2 cellular contexts compared by ENCODE assay signal in the genomic region with DNA sequence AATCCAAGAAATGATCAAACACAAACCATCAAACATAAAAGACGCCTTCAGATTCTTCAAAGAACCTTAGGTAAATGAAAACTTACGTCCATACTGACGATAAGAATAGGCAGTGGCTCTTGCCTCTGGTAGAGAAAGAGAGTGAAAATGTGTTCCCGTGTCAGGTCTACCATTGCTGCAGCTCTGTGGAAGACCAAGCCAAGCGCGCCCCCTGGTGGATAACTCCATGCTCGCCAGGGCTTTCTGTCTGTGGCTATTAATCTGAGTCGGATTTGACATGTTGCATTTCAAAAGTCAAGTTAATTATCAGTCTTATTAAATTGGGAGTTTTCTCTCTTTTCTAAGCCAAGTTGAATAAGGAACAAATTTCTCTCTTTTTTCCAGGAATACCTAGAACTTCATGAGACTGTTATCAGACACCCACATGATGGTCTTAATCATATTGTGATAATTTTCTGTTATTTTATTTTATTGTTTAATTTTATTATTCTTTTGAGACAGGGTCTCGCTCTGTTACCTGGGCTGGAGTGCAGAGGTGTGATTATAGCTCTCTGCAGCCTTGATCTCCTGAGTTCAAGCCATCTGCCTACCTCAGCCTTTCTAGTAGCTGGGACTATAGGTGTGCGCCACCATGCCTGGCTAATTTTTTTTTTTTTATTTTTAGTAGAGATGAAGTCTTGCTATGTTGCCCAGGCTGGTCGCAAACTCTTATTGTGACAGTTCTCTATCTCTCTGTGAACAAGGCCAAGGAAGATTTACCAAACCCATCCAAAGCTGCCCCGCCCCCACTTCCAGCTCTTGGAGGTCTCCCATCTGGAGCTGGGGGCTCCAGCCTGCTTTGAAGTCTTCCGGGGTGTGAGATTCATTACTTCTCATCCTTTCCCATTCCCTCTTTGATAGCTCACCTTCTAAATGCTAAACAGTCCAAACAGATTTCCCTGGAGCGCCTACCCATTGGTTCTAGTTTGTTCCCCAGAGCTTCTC.
A peak's percentile ranks its signal among the peaks of the same experiment; 100 is the strongest.
TF ChIP-seq lines count a peak whose summit lies in the region.

No MANE protein-coding gene starts in this region.

TF ChIP-seq in A549, 52 proteins besides CTCF, POLR2A, EP300 and RAD21:
- TF ChIP-seq PHF8 (IDR thresholded peaks at IDR 0.05; ENCODE audit: borderline replicate concordance, low read depth): no peak
- TF ChIP-seq, protein P1, sequence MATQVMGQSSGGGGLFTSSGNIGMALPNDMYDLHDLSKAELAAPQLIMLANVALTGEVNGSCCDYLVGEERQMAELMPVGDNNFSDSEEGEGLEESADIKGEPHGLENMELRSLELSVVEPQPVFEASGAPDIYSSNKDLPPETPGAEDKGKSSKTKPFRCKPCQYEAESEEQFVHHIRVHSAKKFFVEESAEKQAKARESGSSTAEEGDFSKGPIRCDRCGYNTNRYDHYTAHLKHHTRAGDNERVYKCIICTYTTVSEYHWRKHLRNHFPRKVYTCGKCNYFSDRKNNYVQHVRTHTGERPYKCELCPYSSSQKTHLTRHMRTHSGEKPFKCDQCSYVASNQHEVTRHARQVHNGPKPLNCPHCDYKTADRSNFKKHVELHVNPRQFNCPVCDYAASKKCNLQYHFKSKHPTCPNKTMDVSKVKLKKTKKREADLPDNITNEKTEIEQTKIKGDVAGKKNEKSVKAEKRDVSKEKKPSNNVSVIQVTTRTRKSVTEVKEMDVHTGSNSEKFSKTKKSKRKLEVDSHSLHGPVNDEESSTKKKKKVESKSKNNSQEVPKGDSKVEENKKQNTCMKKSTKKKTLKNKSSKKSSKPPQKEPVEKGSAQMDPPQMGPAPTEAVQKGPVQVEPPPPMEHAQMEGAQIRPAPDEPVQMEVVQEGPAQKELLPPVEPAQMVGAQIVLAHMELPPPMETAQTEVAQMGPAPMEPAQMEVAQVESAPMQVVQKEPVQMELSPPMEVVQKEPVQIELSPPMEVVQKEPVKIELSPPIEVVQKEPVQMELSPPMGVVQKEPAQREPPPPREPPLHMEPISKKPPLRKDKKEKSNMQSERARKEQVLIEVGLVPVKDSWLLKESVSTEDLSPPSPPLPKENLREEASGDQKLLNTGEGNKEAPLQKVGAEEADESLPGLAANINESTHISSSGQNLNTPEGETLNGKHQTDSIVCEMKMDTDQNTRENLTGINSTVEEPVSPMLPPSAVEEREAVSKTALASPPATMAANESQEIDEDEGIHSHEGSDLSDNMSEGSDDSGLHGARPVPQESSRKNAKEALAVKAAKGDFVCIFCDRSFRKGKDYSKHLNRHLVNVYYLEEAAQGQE (IDR thresholded peaks at IDR 0.05): no peak
- no peak for TF ChIP-seq FOSL2 (IDR thresholded peaks at IDR 0.05)
- TF ChIP-seq FOSL2 (CRISPR knock-in tag; IDR thresholded peaks at IDR 0.05): no peak
- TF ChIP-seq CEBPB (IDR thresholded peaks at IDR 0.05): 0 out of 4 replicates have a peak, but pooled peaks of 1 of the 2 experiments have one; percentile 9
- TF ChIP-seq HOXB5 (CRISPR knock-in tag; IDR thresholded peaks at IDR 0.05): 0 out of 2 replicates have a peak, but pooled peaks have one; percentile 39
- peak; percentile 100 for TF ChIP-seq SMC3 (IDR thresholded peaks at IDR 0.05)
- no peak for TF ChIP-seq EHMT2 (IDR thresholded peaks at IDR 0.05; ENCODE audit: low read depth)
- no peak for TF ChIP-seq NPAS2 (CRISPR knock-in tag; IDR thresholded peaks at IDR 0.05; ENCODE audit: borderline replicate concordance)
- TF ChIP-seq ZNF302 (CRISPR knock-in tag; IDR thresholded peaks at IDR 0.05): no peak
- TF ChIP-seq, protein P2, sequence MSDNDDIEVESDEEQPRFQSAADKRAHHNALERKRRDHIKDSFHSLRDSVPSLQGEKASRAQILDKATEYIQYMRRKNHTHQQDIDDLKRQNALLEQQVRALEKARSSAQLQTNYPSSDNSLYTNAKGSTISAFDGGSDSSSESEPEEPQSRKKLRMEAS (IDR thresholded peaks at IDR 0.05): peak; percentile 36; the same call in 1 of the 2 replicates
- TF ChIP-seq HDAC2 (IDR thresholded peaks at IDR 0.05): no peak
- no peak for TF ChIP-seq TP53 (CRISPR knock-in tag; IDR thresholded peaks at IDR 0.05)
- TF ChIP-seq MYC (IDR thresholded peaks at IDR 0.05; ENCODE audit: borderline replicate concordance, low read length): no peak
- TF ChIP-seq RCOR1 (IDR thresholded peaks at IDR 0.05; ENCODE audit: low read depth, low read length): no peak
- TF ChIP-seq, protein P3, sequence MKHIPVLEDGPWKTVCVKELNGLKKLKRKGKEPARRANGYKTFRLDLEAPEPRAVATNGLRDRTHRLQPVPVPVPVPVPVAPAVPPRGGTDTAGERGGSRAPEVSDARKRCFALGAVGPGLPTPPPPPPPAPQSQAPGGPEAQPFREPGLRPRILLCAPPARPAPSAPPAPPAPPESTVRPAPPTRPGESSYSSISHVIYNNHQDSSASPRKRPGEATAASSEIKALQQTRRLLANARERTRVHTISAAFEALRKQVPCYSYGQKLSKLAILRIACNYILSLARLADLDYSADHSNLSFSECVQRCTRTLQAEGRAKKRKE (CRISPR knock-in tag; IDR thresholded peaks at IDR 0.05; ENCODE audit: low read depth): no peak

TF ChIP-seq in IMR-90, 13 proteins besides CTCF, POLR2A, EP300 and RAD21:
- peak; percentile 56; the same call in 1 of the 2 replicates for TF ChIP-seq MXI1 (IDR thresholded peaks at IDR 0.05; ENCODE audit: borderline replicate concordance, low read depth, low read length)
- no peak for TF ChIP-seq MAZ (IDR thresholded peaks at IDR 0.05; ENCODE audit: borderline replicate concordance, low read depth, low read length)
- no peak for TF ChIP-seq MAFK (IDR thresholded peaks at IDR 0.05; ENCODE audit: low read depth, low read length)
- TF ChIP-seq CEBPB (IDR thresholded peaks at IDR 0.05; ENCODE audit: low read depth, low read length): no peak
- TF ChIP-seq SMC3 (IDR thresholded peaks at IDR 0.05; ENCODE audit: low read depth, low read length): peak; percentile 100
- no peak for TF ChIP-seq RFX5 (IDR thresholded peaks at IDR 0.05; ENCODE audit: low read depth, low read length)
